ENCODE assay signal across 13 cellular contexts in genomic region chr12:83092101-83092500, GRCh38.
"Had no signal": no experiment of that assay in that cellular context is flagged by ENCODE, and none has a peak within 500 bp of the region (broad histone marks: within the 10 kb centered on the region; RNA-seq: fewer than 3 reads in every experiment).

No MANE protein-coding gene starts in this region.

- H3K4me3 Mint-ChIP-seq: activated CD4-positive, alpha-beta memory T cell treated with anti-CD3 and anti-CD28 coated beads, Interleukin-2, amount 10 ng/mL, durations not matched to agents 7 days and 5 days; activated CD4-positive, alpha-beta T cell treated with anti-CD3 and anti-CD28 coated beads for 36 hours; activated naive CD8-positive, alpha-beta T cell treated with anti-CD3 and anti-CD28 coated beads, Interleukin-2, amount 50 U/mL, for 24 hours; activated T-cell treated with anti-CD3 and anti-CD28 coated beads, Interleukin-2, amount 50 U/mL, for 72 hours; type B pancreatic cell had no signal

- ATAC-seq: activated CD4-positive, alpha-beta T cell treated with anti-CD3 and anti-CD28 coated beads for 36 hours; activated naive CD8-positive, alpha-beta T cell treated with anti-CD3 and anti-CD28 coated beads, Interleukin-2, amount 50 U/mL, for 24 hours; activated T-cell treated with anti-CD3 and anti-CD28 coated beads, Interleukin-2, amount 50 U/mL, for 72 hours; gastrocnemius medialis had no signal

- H3K27ac Mint-ChIP-seq: activated CD4-positive, alpha-beta memory T cell treated with anti-CD3 and anti-CD28 coated beads, Interleukin-2, amount 10 ng/mL, durations not matched to agents 7 days and 5 days; activated CD4-positive, alpha-beta T cell treated with anti-CD3 and anti-CD28 coated beads for 36 hours; activated naive CD8-positive, alpha-beta T cell treated with anti-CD3 and anti-CD28 coated beads, Interleukin-2, amount 50 U/mL, for 24 hours; activated T-cell treated with anti-CD3 and anti-CD28 coated beads, Interleukin-2, amount 50 U/mL, for 72 hours; type B pancreatic cell had no signal

- DNase-seq: activated CD4-positive, alpha-beta memory T cell treated with anti-CD3 and anti-CD28 coated beads, Interleukin-2, amount 10 ng/mL, durations not matched to agents 7 days and 5 days; activated CD4-positive, alpha-beta T cell treated with anti-CD3 and anti-CD28 coated beads for 36 hours; activated naive CD8-positive, alpha-beta T cell treated with anti-CD3 and anti-CD28 coated beads, Interleukin-2, amount 50 U/mL, for 24 hours; activated T-cell treated with anti-CD3 and anti-CD28 coated beads, Interleukin-2, amount 50 U/mL, for 72 hours; gastrocnemius medialis; kidney glomerular epithelial cell; ovary; stimulated activated CD4-positive, alpha-beta T cell treated with anti-CD3 and anti-CD28 coated beads, Interleukin-2, amount 100 ng/mL, for 48 hours; stimulated activated naive CD4-positive, alpha-beta T cell treated with Interleukin-2 at 50 U/mL for 16 hours; T1000 had no signal

- H3K27ac ChIP-seq: ascending aorta, gastrocnemius medialis, ovary, suprapubic skin had no signal

- H3K27me3 Mint-ChIP-seq: activated CD4-positive, alpha-beta memory T cell treated with anti-CD3 and anti-CD28 coated beads, Interleukin-2, amount 10 ng/mL, durations not matched to agents 7 days and 5 days; activated CD4-positive, alpha-beta T cell treated with anti-CD3 and anti-CD28 coated beads for 36 hours; activated naive CD8-positive, alpha-beta T cell treated with anti-CD3 and anti-CD28 coated beads, Interleukin-2, amount 50 U/mL, for 24 hours; type B pancreatic cell had no signal

- H3K4me1 Mint-ChIP-seq: activated CD4-positive, alpha-beta memory T cell treated with anti-CD3 and anti-CD28 coated beads, Interleukin-2, amount 10 ng/mL, durations not matched to agents 7 days and 5 days; activated CD4-positive, alpha-beta T cell treated with anti-CD3 and anti-CD28 coated beads for 36 hours; activated naive CD8-positive, alpha-beta T cell treated with anti-CD3 and anti-CD28 coated beads, Interleukin-2, amount 50 U/mL, for 24 hours had no signal

- H3K36me3 ChIP-seq: ascending aorta, gastrocnemius medialis, ovary, suprapubic skin had no signal

- H3K4me3 ChIP-seq: ascending aorta, gastrocnemius medialis, ovary, suprapubic skin had no signal

- H3K27me3 ChIP-seq: ascending aorta, gastrocnemius medialis, ovary, suprapubic skin had no signal

- H3K9me3 Mint-ChIP-seq: activated CD4-positive, alpha-beta memory T cell treated with anti-CD3 and anti-CD28 coated beads, Interleukin-2, amount 10 ng/mL, durations not matched to agents 7 days and 5 days had no signal

- H3K4me1 ChIP-seq: ascending aorta, gastrocnemius medialis, suprapubic skin had no signal

- H3K9me3 ChIP-seq: ascending aorta, gastrocnemius medialis, ovary, suprapubic skin had no signal
